Comparison of ENCODE assay signal across 21 cellular contexts in the genomic region with DNA sequence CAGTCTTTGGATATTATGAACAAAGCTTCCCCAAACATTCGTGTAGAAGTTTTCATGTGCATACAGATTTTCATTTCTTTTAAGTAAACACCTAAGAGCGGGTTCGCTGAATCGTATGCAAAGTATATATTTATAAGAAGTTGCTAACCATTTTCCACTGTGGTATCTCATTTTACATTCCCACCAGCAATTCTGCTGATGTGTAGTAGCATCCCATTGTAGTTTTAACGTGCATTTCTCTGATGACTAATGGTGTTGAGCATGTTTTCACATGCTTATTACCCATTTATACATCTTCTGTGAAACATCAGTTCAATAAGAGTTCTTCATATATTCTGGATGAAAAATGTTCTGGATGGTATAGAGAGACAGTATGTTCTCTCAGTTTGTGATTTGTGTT.
"Had no signal": no experiment of that assay in that cellular context is flagged by ENCODE, and none has a peak within 500 bp of the region (broad histone marks: within the 10 kb centered on the region; RNA-seq: fewer than 3 reads in every experiment).

No MANE protein-coding gene starts in this region.

- DNase-seq: activated CD4-positive, alpha-beta T cell treated with anti-CD3 and anti-CD28 coated beads for 36 hours; activated CD4-positive, CD25-positive, alpha-beta regulatory T cell; activated CD8-positive, alpha-beta memory T cell treated with anti-CD3 and anti-CD28 coated beads, Interleukin-2, amount 10 ng/mL, durations not matched to agents 7 days and 5 days; activated CD8-positive, alpha-beta T cell treated with anti-CD3 and anti-CD28 coated beads, Interleukin-2, amount 10 ng/mL, durations not matched to agents 7 days and 5 days; activated naive CD8-positive, alpha-beta T cell treated with anti-CD3 and anti-CD28 coated beads, Interleukin-2, amount 50 U/mL, for 24 hours; activated T-cell treated with anti-CD3 and anti-CD28 coated beads, Interleukin-2, amount 50 U/mL, for 48 hours; amygdala; endodermal cell; islet precursor cell; left cardiac atrium; left ventricle myocardium superior; naive B cell; nephron progenitor cell; right lobe of liver; stimulated activated CD4-positive, alpha-beta T cell treated with anti-CD3 and anti-CD28 coated beads, Interleukin-12 subunit alpha, Interleukin-12 subunit beta, amount 100 ng/mL, for 4 hours; stimulated activated CD4-positive, alpha-beta T cell treated with anti-CD3 and anti-CD28 coated beads, Interleukin-4, amount 100 ng/mL, for 1 hour had no signal

- H3K4me3 ChIP-seq: gastroesophageal sphincter, hepatocyte, right lobe of liver, skin epidermis, thoracic aorta, vagina had no signal
